ENCODE assay signal across 1 cellular context in the genomic region with DNA sequence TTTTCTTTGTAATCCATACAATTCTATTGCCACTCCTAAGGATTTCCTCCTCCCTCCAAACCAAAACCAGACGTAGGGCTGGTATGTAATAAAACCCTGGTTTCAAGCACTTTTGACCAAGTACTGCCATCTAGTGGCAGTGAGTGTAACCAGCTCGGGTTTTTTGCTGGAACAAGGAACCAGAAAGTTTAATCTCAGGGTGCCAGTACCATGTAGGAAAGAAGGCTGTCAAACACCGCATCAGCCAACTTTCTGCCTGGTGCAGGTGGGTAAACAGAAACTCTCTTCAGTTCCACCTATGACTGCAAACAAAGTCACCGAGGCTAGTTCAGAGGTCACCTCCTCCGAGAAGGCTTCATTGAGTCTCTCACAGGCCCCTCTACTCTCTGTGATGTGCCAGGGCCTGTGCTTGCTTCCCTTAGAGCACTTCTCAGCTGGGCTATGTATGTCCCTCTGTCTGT.
A peak's percentile ranks its signal among the peaks of the same experiment; 100 is the strongest.
TF ChIP-seq lines count a peak whose summit lies in the region.

No MANE protein-coding gene starts in this region.

TF ChIP-seq in HepG2, 621 proteins besides CTCF, POLR2A, EP300 and RAD21 (continued from another document and continues in another):
- 0 out of 2 replicates have a peak, but pooled peaks have one; percentile 27 for TF ChIP-seq SSRP1 (CRISPR knock-in tag; IDR thresholded peaks at IDR 0.05)
- TF ChIP-seq, protein P1, sequence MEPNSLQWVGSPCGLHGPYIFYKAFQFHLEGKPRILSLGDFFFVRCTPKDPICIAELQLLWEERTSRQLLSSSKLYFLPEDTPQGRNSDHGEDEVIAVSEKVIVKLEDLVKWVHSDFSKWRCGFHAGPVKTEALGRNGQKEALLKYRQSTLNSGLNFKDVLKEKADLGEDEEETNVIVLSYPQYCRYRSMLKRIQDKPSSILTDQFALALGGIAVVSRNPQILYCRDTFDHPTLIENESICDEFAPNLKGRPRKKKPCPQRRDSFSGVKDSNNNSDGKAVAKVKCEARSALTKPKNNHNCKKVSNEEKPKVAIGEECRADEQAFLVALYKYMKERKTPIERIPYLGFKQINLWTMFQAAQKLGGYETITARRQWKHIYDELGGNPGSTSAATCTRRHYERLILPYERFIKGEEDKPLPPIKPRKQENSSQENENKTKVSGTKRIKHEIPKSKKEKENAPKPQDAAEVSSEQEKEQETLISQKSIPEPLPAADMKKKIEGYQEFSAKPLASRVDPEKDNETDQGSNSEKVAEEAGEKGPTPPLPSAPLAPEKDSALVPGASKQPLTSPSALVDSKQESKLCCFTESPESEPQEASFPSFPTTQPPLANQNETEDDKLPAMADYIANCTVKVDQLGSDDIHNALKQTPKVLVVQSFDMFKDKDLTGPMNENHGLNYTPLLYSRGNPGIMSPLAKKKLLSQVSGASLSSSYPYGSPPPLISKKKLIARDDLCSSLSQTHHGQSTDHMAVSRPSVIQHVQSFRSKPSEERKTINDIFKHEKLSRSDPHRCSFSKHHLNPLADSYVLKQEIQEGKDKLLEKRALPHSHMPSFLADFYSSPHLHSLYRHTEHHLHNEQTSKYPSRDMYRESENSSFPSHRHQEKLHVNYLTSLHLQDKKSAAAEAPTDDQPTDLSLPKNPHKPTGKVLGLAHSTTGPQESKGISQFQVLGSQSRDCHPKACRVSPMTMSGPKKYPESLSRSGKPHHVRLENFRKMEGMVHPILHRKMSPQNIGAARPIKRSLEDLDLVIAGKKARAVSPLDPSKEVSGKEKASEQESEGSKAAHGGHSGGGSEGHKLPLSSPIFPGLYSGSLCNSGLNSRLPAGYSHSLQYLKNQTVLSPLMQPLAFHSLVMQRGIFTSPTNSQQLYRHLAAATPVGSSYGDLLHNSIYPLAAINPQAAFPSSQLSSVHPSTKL (CRISPR knock-in tag; IDR thresholded peaks at IDR 0.05) = peak; percentile 69; the same call in 1 of the 2 replicates
- TF ChIP-seq FOXK1 (CRISPR knock-in tag; IDR thresholded peaks at IDR 0.05; ENCODE audit: borderline replicate concordance, low read depth) = peak; percentile 60; the same call in 1 of the 2 replicates
- no peak for TF ChIP-seq NR2F2 (IDR thresholded peaks at IDR 0.05; ENCODE audit: borderline replicate concordance, low read depth)
- TF ChIP-seq, protein P2, sequence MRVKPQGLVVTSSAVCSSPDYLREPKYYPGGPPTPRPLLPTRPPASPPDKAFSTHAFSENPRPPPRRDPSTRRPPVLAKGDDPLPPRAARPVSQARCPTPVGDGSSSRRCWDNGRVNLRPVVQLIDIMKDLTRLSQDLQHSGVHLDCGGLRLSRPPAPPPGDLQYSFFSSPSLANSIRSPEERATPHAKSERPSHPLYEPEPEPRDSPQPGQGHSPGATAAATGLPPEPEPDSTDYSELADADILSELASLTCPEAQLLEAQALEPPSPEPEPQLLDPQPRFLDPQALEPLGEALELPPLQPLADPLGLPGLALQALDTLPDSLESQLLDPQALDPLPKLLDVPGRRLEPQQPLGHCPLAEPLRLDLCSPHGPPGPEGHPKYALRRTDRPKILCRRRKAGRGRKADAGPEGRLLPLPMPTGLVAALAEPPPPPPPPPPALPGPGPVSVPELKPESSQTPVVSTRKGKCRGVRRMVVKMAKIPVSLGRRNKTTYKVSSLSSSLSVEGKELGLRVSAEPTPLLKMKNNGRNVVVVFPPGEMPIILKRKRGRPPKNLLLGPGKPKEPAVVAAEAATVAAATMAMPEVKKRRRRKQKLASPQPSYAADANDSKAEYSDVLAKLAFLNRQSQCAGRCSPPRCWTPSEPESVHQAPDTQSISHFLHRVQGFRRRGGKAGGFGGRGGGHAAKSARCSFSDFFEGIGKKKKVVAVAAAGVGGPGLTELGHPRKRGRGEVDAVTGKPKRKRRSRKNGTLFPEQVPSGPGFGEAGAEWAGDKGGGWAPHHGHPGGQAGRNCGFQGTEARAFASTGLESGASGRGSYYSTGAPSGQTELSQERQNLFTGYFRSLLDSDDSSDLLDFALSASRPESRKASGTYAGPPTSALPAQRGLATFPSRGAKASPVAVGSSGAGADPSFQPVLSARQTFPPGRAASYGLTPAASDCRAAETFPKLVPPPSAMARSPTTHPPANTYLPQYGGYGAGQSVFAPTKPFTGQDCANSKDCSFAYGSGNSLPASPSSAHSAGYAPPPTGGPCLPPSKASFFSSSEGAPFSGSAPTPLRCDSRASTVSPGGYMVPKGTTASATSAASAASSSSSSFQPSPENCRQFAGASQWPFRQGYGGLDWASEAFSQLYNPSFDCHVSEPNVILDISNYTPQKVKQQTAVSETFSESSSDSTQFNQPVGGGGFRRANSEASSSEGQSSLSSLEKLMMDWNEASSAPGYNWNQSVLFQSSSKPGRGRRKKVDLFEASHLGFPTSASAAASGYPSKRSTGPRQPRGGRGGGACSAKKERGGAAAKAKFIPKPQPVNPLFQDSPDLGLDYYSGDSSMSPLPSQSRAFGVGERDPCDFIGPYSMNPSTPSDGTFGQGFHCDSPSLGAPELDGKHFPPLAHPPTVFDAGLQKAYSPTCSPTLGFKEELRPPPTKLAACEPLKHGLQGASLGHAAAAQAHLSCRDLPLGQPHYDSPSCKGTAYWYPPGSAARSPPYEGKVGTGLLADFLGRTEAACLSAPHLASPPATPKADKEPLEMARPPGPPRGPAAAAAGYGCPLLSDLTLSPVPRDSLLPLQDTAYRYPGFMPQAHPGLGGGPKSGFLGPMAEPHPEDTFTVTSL (CRISPR knock-in tag; IDR thresholded peaks at IDR 0.05; ENCODE audit: borderline replicate concordance) = peak; percentile 41; the same call in 1 of the 2 replicates
- TF ChIP-seq, protein P3, sequence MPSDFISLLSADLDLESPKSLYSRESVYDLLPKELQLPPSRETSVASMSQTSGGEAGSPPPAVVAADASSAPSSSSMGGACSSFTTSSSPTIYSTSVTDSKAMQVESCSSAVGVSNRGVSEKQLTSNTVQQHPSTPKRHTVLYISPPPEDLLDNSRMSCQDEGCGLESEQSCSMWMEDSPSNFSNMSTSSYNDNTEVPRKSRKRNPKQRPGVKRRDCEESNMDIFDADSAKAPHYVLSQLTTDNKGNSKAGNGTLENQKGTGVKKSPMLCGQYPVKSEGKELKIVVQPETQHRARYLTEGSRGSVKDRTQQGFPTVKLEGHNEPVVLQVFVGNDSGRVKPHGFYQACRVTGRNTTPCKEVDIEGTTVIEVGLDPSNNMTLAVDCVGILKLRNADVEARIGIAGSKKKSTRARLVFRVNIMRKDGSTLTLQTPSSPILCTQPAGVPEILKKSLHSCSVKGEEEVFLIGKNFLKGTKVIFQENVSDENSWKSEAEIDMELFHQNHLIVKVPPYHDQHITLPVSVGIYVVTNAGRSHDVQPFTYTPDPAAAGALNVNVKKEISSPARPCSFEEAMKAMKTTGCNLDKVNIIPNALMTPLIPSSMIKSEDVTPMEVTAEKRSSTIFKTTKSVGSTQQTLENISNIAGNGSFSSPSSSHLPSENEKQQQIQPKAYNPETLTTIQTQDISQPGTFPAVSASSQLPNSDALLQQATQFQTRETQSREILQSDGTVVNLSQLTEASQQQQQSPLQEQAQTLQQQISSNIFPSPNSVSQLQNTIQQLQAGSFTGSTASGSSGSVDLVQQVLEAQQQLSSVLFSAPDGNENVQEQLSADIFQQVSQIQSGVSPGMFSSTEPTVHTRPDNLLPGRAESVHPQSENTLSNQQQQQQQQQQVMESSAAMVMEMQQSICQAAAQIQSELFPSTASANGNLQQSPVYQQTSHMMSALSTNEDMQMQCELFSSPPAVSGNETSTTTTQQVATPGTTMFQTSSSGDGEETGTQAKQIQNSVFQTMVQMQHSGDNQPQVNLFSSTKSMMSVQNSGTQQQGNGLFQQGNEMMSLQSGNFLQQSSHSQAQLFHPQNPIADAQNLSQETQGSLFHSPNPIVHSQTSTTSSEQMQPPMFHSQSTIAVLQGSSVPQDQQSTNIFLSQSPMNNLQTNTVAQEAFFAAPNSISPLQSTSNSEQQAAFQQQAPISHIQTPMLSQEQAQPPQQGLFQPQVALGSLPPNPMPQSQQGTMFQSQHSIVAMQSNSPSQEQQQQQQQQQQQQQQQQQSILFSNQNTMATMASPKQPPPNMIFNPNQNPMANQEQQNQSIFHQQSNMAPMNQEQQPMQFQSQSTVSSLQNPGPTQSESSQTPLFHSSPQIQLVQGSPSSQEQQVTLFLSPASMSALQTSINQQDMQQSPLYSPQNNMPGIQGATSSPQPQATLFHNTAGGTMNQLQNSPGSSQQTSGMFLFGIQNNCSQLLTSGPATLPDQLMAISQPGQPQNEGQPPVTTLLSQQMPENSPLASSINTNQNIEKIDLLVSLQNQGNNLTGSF (CRISPR knock-in tag; IDR thresholded peaks at IDR 0.05) = no peak
- TF ChIP-seq ZNF335 (CRISPR knock-in tag; IDR thresholded peaks at IDR 0.05) = 0 out of 2 replicates have a peak, but pooled peaks have one; percentile 61
- no peak for TF ChIP-seq MBNL3 (CRISPR knock-in tag; conservative IDR thresholded peaks at IDR 0.05)
- peak in 1 of 2 experiments; percentile 30; a peak in 1 of 4 replicates for TF ChIP-seq NR2F1 (CRISPR knock-in tag; IDR thresholded peaks at IDR 0.05)
- TF ChIP-seq GTF3A (CRISPR knock-in tag; conservative IDR thresholded peaks at IDR 0.05) = no peak
- TF ChIP-seq CEBPG (CRISPR knock-in tag; IDR thresholded peaks at IDR 0.05) = 0 out of 2 replicates have a peak, but pooled peaks have one; percentile 54
- no peak for TF ChIP-seq ADNP (CRISPR knock-in tag; IDR thresholded peaks at IDR 0.05)
- TF ChIP-seq, protein P4, sequence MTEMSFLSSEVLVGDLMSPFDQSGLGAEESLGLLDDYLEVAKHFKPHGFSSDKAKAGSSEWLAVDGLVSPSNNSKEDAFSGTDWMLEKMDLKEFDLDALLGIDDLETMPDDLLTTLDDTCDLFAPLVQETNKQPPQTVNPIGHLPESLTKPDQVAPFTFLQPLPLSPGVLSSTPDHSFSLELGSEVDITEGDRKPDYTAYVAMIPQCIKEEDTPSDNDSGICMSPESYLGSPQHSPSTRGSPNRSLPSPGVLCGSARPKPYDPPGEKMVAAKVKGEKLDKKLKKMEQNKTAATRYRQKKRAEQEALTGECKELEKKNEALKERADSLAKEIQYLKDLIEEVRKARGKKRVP (CRISPR knock-in tag; IDR thresholded peaks at IDR 0.05) = no peak
- TF ChIP-seq HMGA1 (CRISPR knock-in tag; conservative IDR thresholded peaks at IDR 0.05) = no peak
- TF ChIP-seq, protein P5, sequence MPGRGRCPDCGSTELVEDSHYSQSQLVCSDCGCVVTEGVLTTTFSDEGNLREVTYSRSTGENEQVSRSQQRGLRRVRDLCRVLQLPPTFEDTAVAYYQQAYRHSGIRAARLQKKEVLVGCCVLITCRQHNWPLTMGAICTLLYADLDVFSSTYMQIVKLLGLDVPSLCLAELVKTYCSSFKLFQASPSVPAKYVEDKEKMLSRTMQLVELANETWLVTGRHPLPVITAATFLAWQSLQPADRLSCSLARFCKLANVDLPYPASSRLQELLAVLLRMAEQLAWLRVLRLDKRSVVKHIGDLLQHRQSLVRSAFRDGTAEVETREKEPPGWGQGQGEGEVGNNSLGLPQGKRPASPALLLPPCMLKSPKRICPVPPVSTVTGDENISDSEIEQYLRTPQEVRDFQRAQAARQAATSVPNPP (CRISPR knock-in tag; IDR thresholded peaks at IDR 0.05) = 0 out of 2 replicates have a peak, but pooled peaks have one; percentile 23
- TF ChIP-seq, protein P6, sequence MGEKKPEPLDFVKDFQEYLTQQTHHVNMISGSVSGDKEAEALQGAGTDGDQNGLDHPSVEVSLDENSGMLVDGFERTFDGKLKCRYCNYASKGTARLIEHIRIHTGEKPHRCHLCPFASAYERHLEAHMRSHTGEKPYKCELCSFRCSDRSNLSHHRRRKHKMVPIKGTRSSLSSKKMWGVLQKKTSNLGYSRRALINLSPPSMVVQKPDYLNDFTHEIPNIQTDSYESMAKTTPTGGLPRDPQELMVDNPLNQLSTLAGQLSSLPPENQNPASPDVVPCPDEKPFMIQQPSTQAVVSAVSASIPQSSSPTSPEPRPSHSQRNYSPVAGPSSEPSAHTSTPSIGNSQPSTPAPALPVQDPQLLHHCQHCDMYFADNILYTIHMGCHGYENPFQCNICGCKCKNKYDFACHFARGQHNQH (CRISPR knock-in tag; IDR thresholded peaks at IDR 0.05) = peak; percentile 51; the same call in 1 of the 2 replicates
- no peak for TF ChIP-seq ZNF782 (CRISPR knock-in tag; IDR thresholded peaks at IDR 0.05; ENCODE audit: borderline replicate concordance)
- TF ChIP-seq, protein P7, sequence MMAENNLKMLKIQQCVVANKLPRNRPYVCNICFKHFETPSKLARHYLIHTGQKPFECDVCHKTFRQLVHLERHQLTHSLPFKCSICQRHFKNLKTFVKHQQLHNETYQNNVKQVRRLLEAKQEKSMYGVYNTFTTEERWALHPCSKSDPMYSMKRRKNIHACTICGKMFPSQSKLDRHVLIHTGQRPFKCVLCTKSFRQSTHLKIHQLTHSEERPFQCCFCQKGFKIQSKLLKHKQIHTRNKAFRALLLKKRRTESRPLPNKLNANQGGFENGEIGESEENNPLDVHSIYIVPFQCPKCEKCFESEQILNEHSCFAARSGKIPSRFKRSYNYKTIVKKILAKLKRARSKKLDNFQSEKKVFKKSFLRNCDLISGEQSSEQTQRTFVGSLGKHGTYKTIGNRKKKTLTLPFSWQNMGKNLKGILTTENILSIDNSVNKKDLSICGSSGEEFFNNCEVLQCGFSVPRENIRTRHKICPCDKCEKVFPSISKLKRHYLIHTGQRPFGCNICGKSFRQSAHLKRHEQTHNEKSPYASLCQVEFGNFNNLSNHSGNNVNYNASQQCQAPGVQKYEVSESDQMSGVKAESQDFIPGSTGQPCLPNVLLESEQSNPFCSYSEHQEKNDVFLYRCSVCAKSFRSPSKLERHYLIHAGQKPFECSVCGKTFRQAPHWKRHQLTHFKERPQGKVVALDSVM (CRISPR knock-in tag; IDR thresholded peaks at IDR 0.05) = no peak
- TF ChIP-seq ZFX (CRISPR knock-in tag; IDR thresholded peaks at IDR 0.05; ENCODE audit: low read depth) = no peak
- TF ChIP-seq, protein P8, sequence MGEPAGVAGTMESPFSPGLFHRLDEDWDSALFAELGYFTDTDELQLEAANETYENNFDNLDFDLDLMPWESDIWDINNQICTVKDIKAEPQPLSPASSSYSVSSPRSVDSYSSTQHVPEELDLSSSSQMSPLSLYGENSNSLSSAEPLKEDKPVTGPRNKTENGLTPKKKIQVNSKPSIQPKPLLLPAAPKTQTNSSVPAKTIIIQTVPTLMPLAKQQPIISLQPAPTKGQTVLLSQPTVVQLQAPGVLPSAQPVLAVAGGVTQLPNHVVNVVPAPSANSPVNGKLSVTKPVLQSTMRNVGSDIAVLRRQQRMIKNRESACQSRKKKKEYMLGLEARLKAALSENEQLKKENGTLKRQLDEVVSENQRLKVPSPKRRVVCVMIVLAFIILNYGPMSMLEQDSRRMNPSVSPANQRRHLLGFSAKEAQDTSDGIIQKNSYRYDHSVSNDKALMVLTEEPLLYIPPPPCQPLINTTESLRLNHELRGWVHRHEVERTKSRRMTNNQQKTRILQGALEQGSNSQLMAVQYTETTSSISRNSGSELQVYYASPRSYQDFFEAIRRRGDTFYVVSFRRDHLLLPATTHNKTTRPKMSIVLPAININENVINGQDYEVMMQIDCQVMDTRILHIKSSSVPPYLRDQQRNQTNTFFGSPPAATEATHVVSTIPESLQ (CRISPR knock-in tag; conservative IDR thresholded peaks at IDR 0.05) = peak; percentile 93; the same call in 1 of the 2 replicates
- TF ChIP-seq ZNF644 (CRISPR knock-in tag; IDR thresholded peaks at IDR 0.05; ENCODE audit: low read depth) = peak; percentile 27; the same call in 1 of the 2 replicates
- TF ChIP-seq, protein P9, sequence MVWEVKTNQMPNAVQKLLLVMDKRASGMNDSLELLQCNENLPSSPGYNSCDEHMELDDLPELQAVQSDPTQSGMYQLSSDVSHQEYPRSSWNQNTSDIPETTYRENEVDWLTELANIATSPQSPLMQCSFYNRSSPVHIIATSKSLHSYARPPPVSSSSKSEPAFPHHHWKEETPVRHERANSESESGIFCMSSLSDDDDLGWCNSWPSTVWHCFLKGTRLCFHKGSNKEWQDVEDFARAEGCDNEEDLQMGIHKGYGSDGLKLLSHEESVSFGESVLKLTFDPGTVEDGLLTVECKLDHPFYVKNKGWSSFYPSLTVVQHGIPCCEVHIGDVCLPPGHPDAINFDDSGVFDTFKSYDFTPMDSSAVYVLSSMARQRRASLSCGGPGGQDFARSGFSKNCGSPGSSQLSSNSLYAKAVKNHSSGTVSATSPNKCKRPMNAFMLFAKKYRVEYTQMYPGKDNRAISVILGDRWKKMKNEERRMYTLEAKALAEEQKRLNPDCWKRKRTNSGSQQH (CRISPR knock-in tag; IDR thresholded peaks at IDR 0.05; ENCODE audit: low read depth) = 0 out of 2 replicates have a peak, but pooled peaks have one; percentile 39
